ENCODE assay signal across 8 cellular contexts in the genomic region with DNA sequence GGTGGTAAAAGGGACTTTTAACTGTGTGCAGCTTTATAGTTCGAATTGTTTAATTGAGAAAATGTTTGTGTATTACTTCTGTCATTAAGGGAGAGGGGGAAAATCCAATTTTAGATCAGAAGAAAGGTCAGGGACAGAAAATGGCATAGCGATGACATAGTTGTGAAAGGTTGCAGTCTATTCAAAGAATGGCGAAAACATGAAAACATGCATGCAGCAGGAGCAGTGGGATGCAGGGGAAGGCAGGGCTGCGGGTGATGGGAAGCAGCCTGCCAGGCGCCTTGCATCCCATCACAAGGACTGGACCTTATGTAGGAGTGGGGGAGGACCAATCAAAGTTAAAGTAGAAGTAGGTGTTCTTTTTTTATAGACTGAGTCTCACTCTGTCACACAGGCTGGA.
"Had no signal": no experiment of that assay in that cellular context is flagged by ENCODE, and none has a peak within 500 bp of the region (broad histone marks: within the 10 kb centered on the region; RNA-seq: fewer than 3 reads in every experiment).

No MANE protein-coding gene starts in this region.

- DNase-seq: GOT3, H7, HFFc6 had no signal

- H3K27me3 Mint-ChIP-seq: IgD-negative memory B cell had no signal

- H3K4me1 ChIP-seq: HAP-1 had no signal

- H3K9me3 ChIP-seq: HAP-1 had no signal

- H3K4me3 Mint-ChIP-seq: HFFc6, IgD-negative memory B cell had no signal

- H3K27ac ChIP-seq: HL-60 had no signal

- H3K9me3 Mint-ChIP-seq: HFFc6, IgD-negative memory B cell had no signal

- ATAC-seq: HCT116, HepG2 had no signal

- FAIRE-seq: HepG2 had no signal

- H3K27ac Mint-ChIP-seq: HFFc6, IgD-negative memory B cell had no signal

- H3K4me3 ChIP-seq: HAP-1 had no signal
